1 cellular context compared by ENCODE assay signal in the genomic region with DNA sequence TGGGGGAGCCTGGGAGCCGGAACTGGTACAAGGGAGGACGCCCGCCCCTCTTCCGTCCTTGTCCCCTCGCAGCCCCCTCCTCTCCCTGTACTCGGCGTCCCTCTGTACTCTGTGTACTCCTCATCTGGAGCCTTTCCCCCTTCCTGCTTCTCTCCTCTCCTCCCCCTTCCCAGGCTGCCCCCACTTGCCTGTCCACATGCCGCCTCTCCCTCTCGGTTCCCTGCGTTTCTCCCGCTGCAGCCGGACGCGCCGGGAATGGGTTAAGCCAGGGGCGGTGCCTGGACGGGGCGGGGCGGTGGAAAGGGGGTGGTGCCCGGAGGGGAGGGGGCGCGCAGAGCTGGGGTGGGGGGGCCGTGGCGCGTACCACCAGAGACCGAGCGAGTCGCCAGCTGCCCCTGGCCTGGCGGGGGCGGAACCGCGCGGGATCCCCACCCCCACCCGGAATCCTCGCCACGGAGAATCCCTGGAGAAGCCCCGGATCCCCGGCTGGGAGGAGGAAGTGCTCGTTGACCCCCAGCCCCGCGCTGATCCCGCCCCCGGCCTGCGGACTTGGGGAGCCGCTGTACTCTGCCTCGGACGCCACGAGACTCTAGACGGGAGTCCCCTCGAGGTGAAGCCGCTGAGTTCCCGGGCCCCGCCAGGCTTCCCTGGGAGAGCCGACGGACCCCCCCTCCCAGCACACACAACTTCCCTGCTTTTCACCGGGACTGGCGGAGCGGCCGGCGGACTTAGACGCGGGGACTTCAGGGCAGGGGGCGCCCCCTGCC.
TF ChIP-seq lines count a peak whose summit lies in the region.

No MANE protein-coding gene starts in this region.

TF ChIP-seq in HepG2, 621 proteins besides CTCF, POLR2A, EP300 and RAD21 (continued from another document and continues in another):
- peak; percentile 47; the same call in 1 of the 2 replicates for TF ChIP-seq TGIF2 (CRISPR knock-in tag; IDR thresholded peaks at IDR 0.05)
- no peak for TF ChIP-seq HDAC6 (IDR thresholded peaks at IDR 0.05; ENCODE audit: low read depth, low read length)
- TF ChIP-seq, protein P1, sequence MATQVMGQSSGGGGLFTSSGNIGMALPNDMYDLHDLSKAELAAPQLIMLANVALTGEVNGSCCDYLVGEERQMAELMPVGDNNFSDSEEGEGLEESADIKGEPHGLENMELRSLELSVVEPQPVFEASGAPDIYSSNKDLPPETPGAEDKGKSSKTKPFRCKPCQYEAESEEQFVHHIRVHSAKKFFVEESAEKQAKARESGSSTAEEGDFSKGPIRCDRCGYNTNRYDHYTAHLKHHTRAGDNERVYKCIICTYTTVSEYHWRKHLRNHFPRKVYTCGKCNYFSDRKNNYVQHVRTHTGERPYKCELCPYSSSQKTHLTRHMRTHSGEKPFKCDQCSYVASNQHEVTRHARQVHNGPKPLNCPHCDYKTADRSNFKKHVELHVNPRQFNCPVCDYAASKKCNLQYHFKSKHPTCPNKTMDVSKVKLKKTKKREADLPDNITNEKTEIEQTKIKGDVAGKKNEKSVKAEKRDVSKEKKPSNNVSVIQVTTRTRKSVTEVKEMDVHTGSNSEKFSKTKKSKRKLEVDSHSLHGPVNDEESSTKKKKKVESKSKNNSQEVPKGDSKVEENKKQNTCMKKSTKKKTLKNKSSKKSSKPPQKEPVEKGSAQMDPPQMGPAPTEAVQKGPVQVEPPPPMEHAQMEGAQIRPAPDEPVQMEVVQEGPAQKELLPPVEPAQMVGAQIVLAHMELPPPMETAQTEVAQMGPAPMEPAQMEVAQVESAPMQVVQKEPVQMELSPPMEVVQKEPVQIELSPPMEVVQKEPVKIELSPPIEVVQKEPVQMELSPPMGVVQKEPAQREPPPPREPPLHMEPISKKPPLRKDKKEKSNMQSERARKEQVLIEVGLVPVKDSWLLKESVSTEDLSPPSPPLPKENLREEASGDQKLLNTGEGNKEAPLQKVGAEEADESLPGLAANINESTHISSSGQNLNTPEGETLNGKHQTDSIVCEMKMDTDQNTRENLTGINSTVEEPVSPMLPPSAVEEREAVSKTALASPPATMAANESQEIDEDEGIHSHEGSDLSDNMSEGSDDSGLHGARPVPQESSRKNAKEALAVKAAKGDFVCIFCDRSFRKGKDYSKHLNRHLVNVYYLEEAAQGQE (IDR thresholded peaks at IDR 0.05; ENCODE audit: borderline replicate concordance in 1 of 2, low read depth in 1 of 2, low read length in 2 of 2), result no peak
- peak; percentile 57; the same call in 1 of the 2 replicates for TF ChIP-seq ZNF607 (CRISPR knock-in tag; IDR thresholded peaks at IDR 0.05; ENCODE audit: borderline replicate concordance)
- no peak for TF ChIP-seq ELF4 (CRISPR knock-in tag; IDR thresholded peaks at IDR 0.05; ENCODE audit: borderline replicate concordance)
- TF ChIP-seq, protein P2, sequence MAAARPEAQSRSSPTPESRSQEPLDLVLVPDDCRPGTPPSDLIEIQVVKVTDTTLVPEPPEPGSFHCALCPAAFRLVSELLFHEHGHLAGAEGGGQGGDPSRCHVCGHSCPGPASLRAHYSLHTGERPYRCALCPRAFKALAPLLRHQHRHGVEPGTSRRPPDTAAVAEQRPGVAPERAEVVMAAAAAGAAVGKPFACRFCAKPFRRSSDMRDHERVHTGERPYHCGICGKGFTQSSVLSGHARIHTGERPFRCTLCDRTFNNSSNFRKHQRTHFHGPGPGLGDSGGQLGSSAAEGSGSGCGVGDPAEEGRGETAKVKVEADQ (CRISPR knock-in tag; IDR thresholded peaks at IDR 0.05; ENCODE audit: borderline replicate concordance), result no peak
- TF ChIP-seq XRCC5 (optimal IDR thresholded peaks at IDR 0.05; ENCODE audit: low read length), result no peak
- TF ChIP-seq ARHGAP35 (CRISPR knock-in tag; IDR thresholded peaks at IDR 0.05; ENCODE audit: borderline replicate concordance), result 0 out of 2 replicates have a peak, but pooled peaks have one; percentile 11
- peak; percentile 64 for TF ChIP-seq SRSF1 (optimal IDR thresholded peaks at IDR 0.05; ENCODE audit: low read depth, low read length)
- no peak for TF ChIP-seq TOE1 (CRISPR knock-in tag; IDR thresholded peaks at IDR 0.05)
- no peak for TF ChIP-seq ATF7 (IDR thresholded peaks at IDR 0.05)
- no peak for TF ChIP-seq ATF7 (CRISPR knock-in tag; IDR thresholded peaks at IDR 0.05)
- no peak for TF ChIP-seq ZNF333 (CRISPR knock-in tag; IDR thresholded peaks at IDR 0.05; ENCODE audit: borderline replicate concordance)
- TF ChIP-seq, protein P3, sequence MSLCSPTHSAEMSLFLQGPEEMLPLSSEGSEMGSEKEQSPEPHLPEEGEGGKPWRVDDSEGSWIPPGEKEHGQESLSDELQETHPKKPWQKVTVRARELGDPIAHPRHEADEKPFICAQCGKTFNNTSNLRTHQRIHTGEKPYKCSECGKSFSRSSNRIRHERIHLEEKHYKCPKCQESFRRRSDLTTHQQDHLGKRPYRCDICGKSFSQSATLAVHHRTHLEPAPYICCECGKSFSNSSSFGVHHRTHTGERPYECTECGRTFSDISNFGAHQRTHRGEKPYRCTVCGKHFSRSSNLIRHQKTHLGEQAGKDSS (CRISPR knock-in tag; IDR thresholded peaks at IDR 0.05; ENCODE audit: borderline replicate concordance, low read depth), result no peak
- TF ChIP-seq NCOA5 (CRISPR knock-in tag; IDR thresholded peaks at IDR 0.05), result no peak
- TF ChIP-seq RBFOX2 (IDR thresholded peaks at IDR 0.05; ENCODE audit: low read depth, low read length), result peak; percentile 48; the same call in 1 of the 2 replicates
- TF ChIP-seq, protein P4, sequence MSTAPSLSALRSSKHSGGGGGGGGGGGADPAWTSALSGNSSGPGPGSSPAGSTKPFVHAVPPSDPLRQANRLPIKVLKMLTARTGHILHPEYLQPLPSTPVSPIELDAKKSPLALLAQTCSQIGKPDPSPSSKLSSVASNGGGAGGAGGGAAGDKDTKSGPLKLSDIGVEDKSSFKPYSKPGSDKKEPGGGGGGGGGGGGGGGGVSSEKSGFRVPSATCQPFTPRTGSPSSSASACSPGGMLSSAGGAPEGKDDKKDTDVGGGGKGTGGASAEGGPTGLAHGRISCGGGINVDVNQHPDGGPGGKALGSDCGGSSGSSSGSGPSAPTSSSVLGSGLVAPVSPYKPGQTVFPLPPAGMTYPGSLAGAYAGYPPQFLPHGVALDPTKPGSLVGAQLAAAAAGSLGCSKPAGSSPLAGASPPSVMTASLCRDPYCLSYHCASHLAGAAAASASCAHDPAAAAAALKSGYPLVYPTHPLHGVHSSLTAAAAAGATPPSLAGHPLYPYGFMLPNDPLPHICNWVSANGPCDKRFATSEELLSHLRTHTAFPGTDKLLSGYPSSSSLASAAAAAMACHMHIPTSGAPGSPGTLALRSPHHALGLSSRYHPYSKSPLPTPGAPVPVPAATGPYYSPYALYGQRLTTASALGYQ (CRISPR knock-in tag; IDR thresholded peaks at IDR 0.05), result no peak
- TF ChIP-seq TAF15 (IDR thresholded peaks at IDR 0.05; ENCODE audit: low read depth, low read length, poor library complexity, severe bottlenecking), result no peak
- TF ChIP-seq SALL2 (CRISPR knock-in tag; IDR thresholded peaks at IDR 0.05), result no peak
- no peak for TF ChIP-seq EHMT2 (IDR thresholded peaks at IDR 0.05; ENCODE audit: borderline replicate concordance, low read depth, low read length)
- TF ChIP-seq, protein P5, sequence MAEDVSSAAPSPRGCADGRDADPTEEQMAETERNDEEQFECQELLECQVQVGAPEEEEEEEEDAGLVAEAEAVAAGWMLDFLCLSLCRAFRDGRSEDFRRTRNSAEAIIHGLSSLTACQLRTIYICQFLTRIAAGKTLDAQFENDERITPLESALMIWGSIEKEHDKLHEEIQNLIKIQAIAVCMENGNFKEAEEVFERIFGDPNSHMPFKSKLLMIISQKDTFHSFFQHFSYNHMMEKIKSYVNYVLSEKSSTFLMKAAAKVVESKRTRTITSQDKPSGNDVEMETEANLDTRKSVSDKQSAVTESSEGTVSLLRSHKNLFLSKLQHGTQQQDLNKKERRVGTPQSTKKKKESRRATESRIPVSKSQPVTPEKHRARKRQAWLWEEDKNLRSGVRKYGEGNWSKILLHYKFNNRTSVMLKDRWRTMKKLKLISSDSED (CRISPR knock-in tag; IDR thresholded peaks at IDR 0.05), result no peak
- 0 out of 2 replicates have a peak, but pooled peaks have one; percentile 18 for TF ChIP-seq ZNF235 (CRISPR knock-in tag; IDR thresholded peaks at IDR 0.05; ENCODE audit: borderline replicate concordance)
- TF ChIP-seq, protein P6, sequence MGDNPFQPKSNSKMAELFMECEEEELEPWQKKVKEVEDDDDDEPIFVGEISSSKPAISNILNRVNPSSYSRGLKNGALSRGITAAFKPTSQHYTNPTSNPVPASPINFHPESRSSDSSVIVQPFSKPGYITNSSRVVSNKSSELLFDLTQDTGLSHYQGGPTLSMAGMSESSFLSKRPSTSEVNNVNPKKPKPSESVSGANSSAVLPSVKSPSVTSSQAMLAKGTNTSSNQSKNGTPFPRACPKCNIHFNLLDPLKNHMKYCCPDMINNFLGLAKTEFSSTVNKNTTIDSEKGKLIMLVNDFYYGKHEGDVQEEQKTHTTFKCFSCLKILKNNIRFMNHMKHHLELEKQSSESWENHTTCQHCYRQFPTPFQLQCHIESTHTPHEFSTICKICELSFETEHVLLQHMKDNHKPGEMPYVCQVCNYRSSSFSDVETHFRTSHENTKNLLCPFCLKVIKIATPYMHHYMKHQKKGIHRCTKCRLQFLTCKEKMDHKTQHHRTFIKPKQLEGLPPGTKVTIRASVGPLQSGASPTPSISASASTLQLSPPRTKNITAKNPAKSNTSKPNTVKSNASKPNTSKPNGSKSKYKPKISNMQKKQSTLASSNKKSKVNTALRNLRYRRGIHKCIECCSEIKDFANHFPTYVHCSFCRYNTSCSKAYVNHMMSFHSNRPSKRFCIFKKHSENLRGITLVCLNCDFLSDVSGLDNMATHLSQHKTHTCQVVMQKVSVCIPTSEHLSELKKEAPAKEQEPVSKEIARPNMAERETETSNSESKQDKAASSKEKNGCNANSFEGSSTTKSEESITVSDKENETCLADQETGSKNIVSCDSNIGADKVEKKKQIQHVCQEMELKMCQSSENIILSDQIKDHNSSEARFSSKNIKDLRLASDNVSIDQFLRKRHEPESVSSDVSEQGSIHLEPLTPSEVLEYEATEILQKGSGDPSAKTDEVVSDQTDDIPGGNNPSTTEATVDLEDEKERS (CRISPR knock-in tag; IDR thresholded peaks at IDR 0.05), result no peak
- TF ChIP-seq ZNF850 (CRISPR knock-in tag; conservative IDR thresholded peaks at IDR 0.05), result no peak
- TF ChIP-seq, protein P7, sequence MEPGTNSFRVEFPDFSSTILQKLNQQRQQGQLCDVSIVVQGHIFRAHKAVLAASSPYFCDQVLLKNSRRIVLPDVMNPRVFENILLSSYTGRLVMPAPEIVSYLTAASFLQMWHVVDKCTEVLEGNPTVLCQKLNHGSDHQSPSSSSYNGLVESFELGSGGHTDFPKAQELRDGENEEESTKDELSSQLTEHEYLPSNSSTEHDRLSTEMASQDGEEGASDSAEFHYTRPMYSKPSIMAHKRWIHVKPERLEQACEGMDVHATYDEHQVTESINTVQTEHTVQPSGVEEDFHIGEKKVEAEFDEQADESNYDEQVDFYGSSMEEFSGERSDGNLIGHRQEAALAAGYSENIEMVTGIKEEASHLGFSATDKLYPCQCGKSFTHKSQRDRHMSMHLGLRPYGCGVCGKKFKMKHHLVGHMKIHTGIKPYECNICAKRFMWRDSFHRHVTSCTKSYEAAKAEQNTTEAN (CRISPR knock-in tag; conservative IDR thresholded peaks at IDR 0.05), result 0 out of 2 replicates have a peak, but pooled peaks have one; percentile 45
- TF ChIP-seq ZEB1 (IDR thresholded peaks at IDR 0.05; ENCODE audit: insufficient replicate concordance, low read depth), result no peak
- no peak for TF ChIP-seq ZNF547 (CRISPR knock-in tag; IDR thresholded peaks at IDR 0.05)
- TF ChIP-seq LCORL (IDR thresholded peaks at IDR 0.05), result no peak
- TF ChIP-seq LCORL (CRISPR knock-in tag; IDR thresholded peaks at IDR 0.05), result peak; percentile 13; the same call in 1 of the 2 replicates
- peak; percentile 22; the same call in 1 of the 2 replicates for TF ChIP-seq KAT8 (CRISPR knock-in tag; IDR thresholded peaks at IDR 0.05)
- no peak for TF ChIP-seq ATF1 (CRISPR knock-in tag; IDR thresholded peaks at IDR 0.05)
- TF ChIP-seq MXD4 (CRISPR knock-in tag; IDR thresholded peaks at IDR 0.05), result no peak; the same call in 1 of the 2 replicates
- no peak for TF ChIP-seq SMARCC2 (IDR thresholded peaks at IDR 0.05)
- TF ChIP-seq KAT7 (CRISPR knock-in tag; IDR thresholded peaks at IDR 0.05; ENCODE audit: borderline replicate concordance), result no peak
- TF ChIP-seq HOXD1 (CRISPR knock-in tag; IDR thresholded peaks at IDR 0.05), result no peak
- no peak for TF ChIP-seq CENPX (CRISPR knock-in tag; IDR thresholded peaks at IDR 0.05)
- TF ChIP-seq, protein P8, sequence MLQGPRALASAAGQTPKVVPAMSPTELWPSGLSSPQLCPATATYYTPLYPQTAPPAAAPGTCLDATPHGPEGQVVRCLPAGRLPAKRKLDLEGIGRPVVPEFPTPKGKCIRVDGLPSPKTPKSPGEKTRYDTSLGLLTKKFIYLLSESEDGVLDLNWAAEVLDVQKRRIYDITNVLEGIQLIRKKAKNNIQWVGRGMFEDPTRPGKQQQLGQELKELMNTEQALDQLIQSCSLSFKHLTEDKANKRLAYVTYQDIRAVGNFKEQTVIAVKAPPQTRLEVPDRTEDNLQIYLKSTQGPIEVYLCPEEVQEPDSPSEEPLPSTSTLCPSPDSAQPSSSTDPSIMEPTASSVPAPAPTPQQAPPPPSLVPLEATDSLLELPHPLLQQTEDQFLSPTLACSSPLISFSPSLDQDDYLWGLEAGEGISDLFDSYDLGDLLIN (CRISPR knock-in tag; IDR thresholded peaks at IDR 0.05; ENCODE audit: borderline replicate concordance), result no peak
- TF ChIP-seq CCAR2 (optimal IDR thresholded peaks at IDR 0.05; ENCODE audit: low read depth, low read length), result no peak
- no peak for TF ChIP-seq PPARG (CRISPR knock-in tag; conservative IDR thresholded peaks at IDR 0.05)
- TF ChIP-seq, protein P9, sequence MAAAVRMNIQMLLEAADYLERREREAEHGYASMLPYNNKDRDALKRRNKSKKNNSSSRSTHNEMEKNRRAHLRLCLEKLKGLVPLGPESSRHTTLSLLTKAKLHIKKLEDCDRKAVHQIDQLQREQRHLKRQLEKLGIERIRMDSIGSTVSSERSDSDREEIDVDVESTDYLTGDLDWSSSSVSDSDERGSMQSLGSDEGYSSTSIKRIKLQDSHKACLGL (CRISPR knock-in tag; IDR thresholded peaks at IDR 0.05), result no peak; the same call in 1 of the 2 replicates
- TF ChIP-seq ZFAT (CRISPR knock-in tag; conservative IDR thresholded peaks at IDR 0.05), result no peak
- TF ChIP-seq ZNF75D (CRISPR knock-in tag; IDR thresholded peaks at IDR 0.05; ENCODE audit: borderline replicate concordance), result no peak
- TF ChIP-seq HES4 (CRISPR knock-in tag; IDR thresholded peaks at IDR 0.05; ENCODE audit: borderline replicate concordance), result no peak; the same call in 1 of the 2 replicates
- no peak for TF ChIP-seq TSC22D2 (CRISPR knock-in tag; IDR thresholded peaks at IDR 0.05; ENCODE audit: borderline replicate concordance)
- TF ChIP-seq KDM1A (CRISPR knock-in tag; IDR thresholded peaks at IDR 0.05), result no peak
